ENCODE assay signal across 19 cellular contexts in the genomic region with DNA sequence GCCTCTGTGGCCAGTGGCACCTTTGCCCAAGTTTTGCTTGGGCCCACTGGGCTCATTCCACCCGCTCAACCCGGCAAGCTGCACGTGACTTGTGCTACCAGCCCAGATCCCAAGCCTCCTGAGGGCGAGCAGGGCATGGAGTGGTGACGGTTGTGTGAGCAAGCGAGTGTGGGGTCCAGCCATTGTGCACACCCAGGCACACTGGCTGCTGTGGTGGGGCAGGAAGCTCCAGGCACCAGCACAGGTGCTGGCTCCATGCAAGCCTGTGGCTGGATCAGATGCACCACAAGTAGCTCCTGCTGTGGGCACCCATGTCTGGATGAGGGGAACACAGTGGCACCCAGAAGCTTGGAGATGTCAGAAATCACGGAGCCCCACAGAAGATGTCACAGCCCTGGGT.
DNase-seq lines count a peak whose midpoint lies in the region; ATAC-seq, FAIRE-seq and TF ChIP-seq lines count a peak whose summit lies in the region.
"Had no signal": no experiment of that assay in that cellular context is flagged by ENCODE, and none has a peak within 500 bp of the region (broad histone marks: within the 10 kb centered on the region; RNA-seq: fewer than 3 reads in every experiment).

No MANE protein-coding gene starts in this region.

- no peaks in the 10 kb centered on the region for H3K9me3 ChIP-seq in right atrium auricular region
- H3K9me3 ChIP-seq: A549 had no signal

- H2BK15ac ChIP-seq in mesendoderm (replicated peaks; ENCODE audit: low read depth): no peak overlapping the region

- H2BK120ac ChIP-seq in mesendoderm (ENCODE audit: low read depth, low read length): no peak overlapping the region

- H3K36me3 Mint-ChIP-seq in stimulated activated effector memory CD8-positive, alpha-beta T cell treated with anti-CD3 and anti-CD28 coated beads, Interleukin-12 subunit alpha, Interleukin-12 subunit beta, amount 100 ng/mL, for 72 hours: no peaks in the 10 kb centered on the region
- H3K36me3 Mint-ChIP-seq: CD14-positive monocyte; CD4-positive, alpha-beta memory T cell had no signal

- H3K9me3 Mint-ChIP-seq in stimulated activated effector memory CD8-positive, alpha-beta T cell treated with anti-CD3 and anti-CD28 coated beads, Interleukin-12 subunit alpha, Interleukin-12 subunit beta, amount 100 ng/mL, for 72 hours: peaks cover 13% of the 10 kb centered on the region
- H3K9me3 Mint-ChIP-seq: H9 had no signal

- no CpG with 5 or more reads among the region's 7 CpGs for WGBS in mesendoderm (ENCODE audit: extremely low coverage, insufficient coverage, low lambda C conversion rate)

- H3K4me3 ChIP-seq in right atrium auricular region (no peak overlapping the region), mesendoderm (ENCODE audit: low read length) (no peak overlapping the region)
- H3K4me3 ChIP-seq: A549 had no signal

- intact Hi-C loops in Right ventricle myocardium superior (cut with DNase I): no loop called here

- H3K36me3 ChIP-seq in right atrium auricular region: no peaks in the 10 kb centered on the region
- H3K36me3 ChIP-seq in mesendoderm (ENCODE audit: control insufficient read depth, insufficient read depth, low read length): no peaks in the 10 kb centered on the region

- no peaks in the 10 kb centered on the region for H3K79me2 ChIP-seq in mesendoderm (ENCODE audit: control insufficient read depth, insufficient read depth, low read length)

- H4K5ac ChIP-seq in mesendoderm (ENCODE audit: low read length): no peak overlapping the region

- H3K23ac ChIP-seq in mesendoderm (ENCODE audit: low read length): no peak overlapping the region

- no peak overlapping the region for H3K56ac ChIP-seq in mesendoderm (ENCODE audit: low read length)

- no peak overlapping the region for H3K4ac ChIP-seq in mesendoderm (ENCODE audit: low read depth, low read length)

- H3K4me1 ChIP-seq in right atrium auricular region (no peaks in the 10 kb centered on the region), mesendoderm (ENCODE audit: control insufficient read depth, low read depth, low read length) (no peaks in the 10 kb centered on the region)
- H3K4me1 ChIP-seq: A549 had no signal

- H3K27ac Mint-ChIP-seq in stimulated activated effector memory CD8-positive, alpha-beta T cell treated with anti-CD3 and anti-CD28 coated beads, Interleukin-12 subunit alpha, Interleukin-12 subunit beta, amount 100 ng/mL, for 72 hours: no peak overlapping the region
- H3K27ac Mint-ChIP-seq: CD14-positive monocyte; CD4-positive, alpha-beta memory T cell; H9 had no signal

- H2BK5ac ChIP-seq in mesendoderm (ENCODE audit: low read length): no peak overlapping the region

- no peak overlapping the region for H3K27ac ChIP-seq in right atrium auricular region
- H3K27ac ChIP-seq in mesendoderm (ENCODE audit: low read depth, low read length): no peak overlapping the region
- H3K27ac ChIP-seq: 22Rv1, A549 had no signal

- ATAC-seq in Right ventricle myocardium superior (ENCODE audit: poor library complexity): no peak
- ATAC-seq in stimulated activated effector memory CD8-positive, alpha-beta T cell treated with anti-CD3 and anti-CD28 coated beads, Interleukin-12 subunit alpha, Interleukin-12 subunit beta, amount 100 ng/mL, for 72 hours: peak; percentile 21
- ATAC-seq: A549 had no signal

- H3K4me3 Mint-ChIP-seq in stimulated activated effector memory CD8-positive, alpha-beta T cell treated with anti-CD3 and anti-CD28 coated beads, Interleukin-12 subunit alpha, Interleukin-12 subunit beta, amount 100 ng/mL, for 72 hours: no peak overlapping the region
- H3K4me3 Mint-ChIP-seq: CD14-positive monocyte; CD4-positive, alpha-beta memory T cell; H9 had no signal

- no peaks in the 10 kb centered on the region for H3K4me1 Mint-ChIP-seq in stimulated activated effector memory CD8-positive, alpha-beta T cell treated with anti-CD3 and anti-CD28 coated beads, Interleukin-12 subunit alpha, Interleukin-12 subunit beta, amount 100 ng/mL, for 72 hours
- H3K4me1 Mint-ChIP-seq: CD14-positive monocyte; CD4-positive, alpha-beta memory T cell; H9 had no signal

- no peak overlapping the region for H3K9ac ChIP-seq in mesendoderm (ENCODE audit: low read length)

- no peak for TF ChIP-seq CTCF in right atrium auricular region (IDR thresholded peaks at IDR 0.05)

- peak; percentile 13 for DNase-seq in Right ventricle myocardium superior
- no peak for DNase-seq in right atrium auricular region (ENCODE audit: low spot score)
- no peak for DNase-seq in stimulated activated effector memory CD8-positive, alpha-beta T cell treated with anti-CD3 and anti-CD28 coated beads, Interleukin-12 subunit alpha, Interleukin-12 subunit beta, amount 100 ng/mL, for 72 hours (ENCODE audit: low spot score in 2 of 2)
- DNase-seq in urothelium cell line (ENCODE audit: low spot score): no peak
- DNase-seq in mesendoderm: no peak
- DNase-seq in NK-92 treated with Interleukin-12 subunit alpha and Interleukin-12 subunit beta, amount 100 ng/mL, for 24 hours (lab: John Stamatoyannopoulos, UW): no peak
- no peak for DNase-seq in NCI-H146 (lab: John Stamatoyannopoulos, UW)
- DNase-seq: AML-193; CD4-positive, alpha-beta memory T cell; DMS153; DMS79; GDM1; H9 had no signal

- H3K18ac ChIP-seq in mesendoderm (ENCODE audit: low read length): no peak overlapping the region

- no peak overlapping the region for H2AK5ac ChIP-seq in mesendoderm (ENCODE audit: low read length)

- H3K4me2 ChIP-seq in mesendoderm (ENCODE audit: low read length): no peak overlapping the region
- H3K4me2 ChIP-seq: A549 had no signal

- no peaks in the 10 kb centered on the region for H3K27me3 ChIP-seq in right atrium auricular region
- H3K27me3 ChIP-seq in mesendoderm (ENCODE audit: insufficient read depth, low read length, poor library complexity): no peaks in the 10 kb centered on the region

- no peaks in the 10 kb centered on the region for H3K79me1 ChIP-seq in mesendoderm (ENCODE audit: low read length)

- H4K8ac ChIP-seq in mesendoderm (ENCODE audit: low read depth, low read length): no peak overlapping the region

- peak; percentile 5 for FAIRE-seq in urothelium cell line (lab: Jason Lieb, UNC)
- FAIRE-seq: A549, GM12892, GM18507, H1 had no signal
